ENCODE assay signal across 8 cellular contexts in the genomic region with DNA sequence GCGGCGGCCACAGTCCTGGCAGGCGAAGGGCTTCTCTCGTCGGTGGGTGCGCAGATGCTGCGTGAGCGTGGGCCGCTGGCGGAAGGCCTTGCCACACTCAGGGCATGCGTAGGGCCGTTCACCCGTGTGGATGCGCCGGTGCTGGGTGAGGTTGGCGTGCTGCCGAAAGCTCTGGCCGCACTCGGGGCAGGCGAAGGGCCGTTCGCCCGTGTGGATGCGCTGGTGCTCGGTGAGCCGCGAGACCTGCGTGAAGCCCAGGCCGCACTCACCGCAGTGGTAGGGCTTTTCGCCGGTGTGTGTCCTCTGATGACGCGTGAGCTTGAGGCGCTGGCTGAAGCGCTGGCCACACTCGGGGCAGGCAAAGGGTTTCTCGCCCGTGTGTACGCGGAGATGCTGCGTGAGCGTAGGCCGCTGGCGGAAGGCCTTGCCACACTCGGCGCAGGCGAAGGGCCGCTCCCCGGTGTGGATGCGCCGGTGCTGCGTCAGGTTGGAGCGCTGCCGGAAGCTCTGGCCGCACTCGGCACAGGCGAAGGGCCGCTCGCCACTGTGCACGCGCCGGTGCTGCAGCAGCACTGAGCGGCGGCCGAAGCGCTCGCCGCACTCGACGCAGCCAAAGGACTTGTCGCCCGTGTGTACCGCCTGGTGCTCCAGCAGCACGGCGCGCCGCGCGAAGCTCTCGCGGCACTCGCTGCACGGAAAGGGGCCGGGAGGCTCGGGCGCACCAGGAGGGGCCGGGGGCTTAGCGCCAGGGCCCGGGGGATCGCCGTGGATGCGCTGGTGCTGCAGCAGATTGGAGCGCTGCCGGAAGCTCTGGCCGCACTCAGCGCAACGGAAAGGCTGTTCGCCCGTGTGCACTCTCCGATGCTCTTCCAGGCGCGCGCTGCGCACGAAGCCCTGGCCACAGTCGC. TPM values are rescaled to one million over a fixed set of nuclear protein-coding genes. Genes with fewer than 3 reads are reported as not detected.
DNase-seq lines count a peak whose midpoint lies in the region; ATAC-seq, FAIRE-seq and TF ChIP-seq lines count a peak whose summit lies in the region.

No MANE protein-coding gene starts in this region.

- H3K79me2 ChIP-seq in fibroblast of lung (ENCODE audit: control insufficient read depth, insufficient read depth, low read length) = peaks cover 8% of the 10 kb centered on the region

- no peaks in the 10 kb centered on the region for H4K20me1 ChIP-seq in fibroblast of lung (ENCODE audit: control insufficient read depth, extremely low read depth, insufficient read depth, low read length)

- DNase-seq in Daoy (ENCODE audit: low read depth) (peak; percentile 63), fibroblast of lung (ENCODE audit: low read depth in 2 of 2) (peak; percentile 36 to 58), prostate gland (ENCODE audit: low spot score) (no peak), DMS153 treated with DMSO at 0.1 percent for 48 hours (lab: John Stamatoyannopoulos, UW; ENCODE audit: unreplicated experiment) (no peak), D721Med (ENCODE audit: insufficient read length, low spot score) (no peak), NCI-H128 (lab: John Stamatoyannopoulos, UW; ENCODE audit: unreplicated experiment) (no peak)

- H3K4me1 ChIP-seq in fibroblast of lung (ENCODE audit: control insufficient read depth, extremely low read depth, insufficient read depth, low read length) (peaks cover 4% of the 10 kb centered on the region), prostate gland (replicated peaks) (peaks cover 15% of the 10 kb centered on the region)

- H3K36me3 ChIP-seq in fibroblast of lung (ENCODE audit: control insufficient read depth, insufficient read depth, low read length) (no peaks in the 10 kb centered on the region), prostate gland (no peaks in the 10 kb centered on the region)

- intact Hi-C loops in prostate gland (cut with DNase I) = no loop called here

- no peak for ATAC-seq in GM19395 (IDR thresholded peaks at IDR 0.05; ENCODE audit: unreplicated experiment)

- H3K4me3 ChIP-seq in WI38 (ENCODE audit: low read depth, low read length) (peak overlapping the region; percentile 42), fibroblast of lung (replicated peaks in 1 of 4; ENCODE audit: control extremely low read depth in 1 of 4, insufficient read depth in 1 of 4, low read depth in 3 of 4, low read length in 4 of 4) (peak overlapping the region; percentile 21 to 38 (median 33)), prostate gland (peak overlapping the region; percentile 30 to 32)

- 1% methylated on average over 66 of the region's 107 CpGs for WGBS in prostate gland

- FAIRE-seq in D721Med (lab: Jason Lieb, UNC) = no peak

- H3K27me3 ChIP-seq in fibroblast of lung (ENCODE audit: control insufficient read depth, insufficient read depth, low read length) (no peaks in the 10 kb centered on the region), prostate gland (replicated peaks; ENCODE audit: insufficient read depth) (no peaks in the 10 kb centered on the region)

- H2AFZ ChIP-seq in fibroblast of lung (ENCODE audit: low read length) = peak overlapping the region; percentile 4

- H3K9ac ChIP-seq in fibroblast of lung (ENCODE audit: insufficient read depth, low read length) = peak overlapping the region; percentile 53

- H3K9me3 ChIP-seq in fibroblast of lung (ENCODE audit: control insufficient read depth, insufficient read depth, low read depth, low read length) (no peaks in the 10 kb centered on the region), prostate gland (no peaks in the 10 kb centered on the region)

- no peak overlapping the region for H3K27ac ChIP-seq in fibroblast of lung (ENCODE audit: insufficient read depth, low read length)
- peak overlapping the region; percentile 32 to 38 for H3K27ac ChIP-seq in prostate gland

- peak overlapping the region; percentile 95 for H3K4me2 ChIP-seq in fibroblast of lung (ENCODE audit: extremely low read depth, insufficient read depth, low read length)

- TF ChIP-seq CTCF in WI38 (IDR thresholded peaks at IDR 0.05; ENCODE audit: low read depth, low read length) (no peak), fibroblast of lung (conservative IDR thresholded peaks at IDR 0.05 in 1 of 2, IDR thresholded peaks at IDR 0.05 in 1 of 2; ENCODE audit: low read depth in 1 of 2, low read length in 2 of 2) (no peak), prostate gland (IDR thresholded peaks at IDR 0.05) (no peak), D721Med (IDR thresholded peaks at IDR 0.05; ENCODE audit: insufficient read depth, missing control alignments) (no peak)

- no peak for TF ChIP-seq POLR2A in prostate gland (IDR thresholded peaks at IDR 0.05)

RNA-seq across cellular contexts. Expression of a gene that starts 4.0 kb away (rescaled TPM):
- total RNA-seq in Daoy (2014; rRNA removed; shearing (Covaris generic)) = 123 and 129 TPM in 2 replicates
- total RNA-seq in fibroblast of lung (52.6 and 73.7 TPM in 2 replicates), prostate gland (10 to 100 TPM; 27.7 to 44.2 TPM)
- 73.6 and 99.9 TPM in 2 replicates for polyA plus RNA-seq in fibroblast of lung
- polyA plus RNA-seq in fibroblast of lung (2012) = 76.2 and 99.7 TPM in 2 replicates
- polyA minus RNA-seq in fibroblast of lung (ENCODE audit: low replicate concordance) = 57.9 and 128 TPM in 2 replicates

RNA-seq across cellular contexts. Expression of a gene that starts 7.5 kb away (rescaled TPM):
- 103 and 127 TPM in 2 replicates for total RNA-seq in Daoy (2014; rRNA removed; shearing (Covaris generic))
- total RNA-seq in fibroblast of lung (146 and 167 TPM in 2 replicates), prostate gland (100 to 1,000 TPM; 102 to 126 TPM)
- 215 and 269 TPM in 2 replicates for polyA plus RNA-seq in fibroblast of lung
- 201 and 237 TPM in 2 replicates for polyA plus RNA-seq in fibroblast of lung (2012)
- 126 and 150 TPM in 2 replicates for polyA minus RNA-seq in fibroblast of lung (ENCODE audit: low replicate concordance)

RNA-seq across cellular contexts. Expression of a gene that starts 10.8 kb away (rescaled TPM):
- total RNA-seq in Daoy (2014; rRNA removed; shearing (Covaris generic)) = 4.6 TPM in 2 replicates
- total RNA-seq in fibroblast of lung (13.9 and 14.9 TPM in 2 replicates), prostate gland (10 to 100 TPM; 47.5 to 67.3 TPM)
- polyA plus RNA-seq in fibroblast of lung = 3.0 and 4.1 TPM in 2 replicates
- polyA plus RNA-seq in fibroblast of lung (2012) = 4.8 and 5.6 TPM in 2 replicates
- 6.0 and 7.3 TPM in 2 replicates for polyA minus RNA-seq in fibroblast of lung (ENCODE audit: low replicate concordance)

RNA-seq across cellular contexts. Expression of a gene that starts 18.5 kb away (rescaled TPM):
- total RNA-seq in Daoy (2014; rRNA removed; shearing (Covaris generic)) = 575 and 591 TPM in 2 replicates
- 293 and 325 TPM in 2 replicates for total RNA-seq in fibroblast of lung
- polyA plus RNA-seq in fibroblast of lung = 160 and 273 TPM in 2 replicates
- 297 and 535 TPM in 2 replicates for polyA plus RNA-seq in fibroblast of lung (2012)
- polyA minus RNA-seq in fibroblast of lung (ENCODE audit: low replicate concordance) = 1,633 and 2,396 TPM in 2 replicates
- 100 to 1,000 TPM; 237 to 374 TPM for total RNA-seq in prostate gland

RNA-seq across cellular contexts. Expression of a gene that starts 42.8 kb away (rescaled TPM):
- total RNA-seq in Daoy (2014; rRNA removed; shearing (Covaris generic)) = 4.8 and 4.9 TPM in 2 replicates
- total RNA-seq in fibroblast of lung (4.9 and 5.9 TPM in 2 replicates), prostate gland (10 to 100 TPM; 22.0 to 24.0 TPM)
- polyA plus RNA-seq in fibroblast of lung = 3.1 and 4.3 TPM in 2 replicates
- polyA plus RNA-seq in fibroblast of lung (2012) = 8.8 and 12.9 TPM in 2 replicates
- polyA minus RNA-seq in fibroblast of lung (ENCODE audit: low replicate concordance) = 10.4 and 14.3 TPM in 2 replicates

Comparison
In these comparisons a context has a peak if more than half of its experiments do, and no peak if none do; other contexts are left out.
1. DNase-seq: peak in Daoy (single experiment) and fibroblast of lung (2 of 2); none in prostate gland (single experiment), DMS153 treated with DMSO at 0.1 percent for 48 hours (single experiment), D721Med (single experiment) and NCI-H128 (single experiment).
2. Peak in every context shown above with its lines, with median percentiles within 50 percentile points of each other: H3K4me3 ChIP-seq.